In the genomic region with DNA sequence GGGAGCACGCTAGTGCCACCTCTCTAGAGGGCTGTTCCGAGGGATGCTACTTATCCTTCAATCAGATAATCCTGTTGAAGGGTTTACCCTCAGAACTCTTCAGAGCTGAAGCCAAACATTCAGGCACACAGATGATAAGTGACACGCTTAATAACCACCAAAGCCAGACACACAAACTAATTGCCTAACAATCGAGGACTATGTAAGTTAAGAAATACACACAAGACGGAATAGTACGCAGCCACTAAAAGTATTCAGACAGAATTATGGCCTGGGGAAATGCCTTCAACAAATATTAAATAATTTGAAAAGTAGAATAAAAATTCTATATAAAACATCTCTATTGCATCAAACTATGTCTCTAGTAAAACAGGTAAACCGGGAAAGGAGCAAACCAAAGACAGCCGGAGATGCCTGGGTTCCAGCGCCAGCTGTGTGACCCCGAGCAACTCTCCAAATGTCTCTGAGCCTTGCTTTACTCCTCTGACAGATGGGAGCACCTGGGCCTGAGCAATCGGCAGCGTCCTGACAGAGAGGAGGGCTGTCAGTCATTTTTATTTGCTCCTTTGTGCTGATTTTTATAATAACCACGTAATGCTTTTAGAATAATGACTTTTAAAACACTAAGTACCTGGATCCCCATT, we compare ENCODE assay signal across 1 cellular context.
TF ChIP-seq lines count a peak whose summit lies in the region.

No MANE protein-coding gene starts in this region.

TF ChIP-seq in GM12878, 131 proteins besides CTCF, POLR2A, EP300 and RAD21 (continued from another document):
- TF ChIP-seq, protein P1, sequence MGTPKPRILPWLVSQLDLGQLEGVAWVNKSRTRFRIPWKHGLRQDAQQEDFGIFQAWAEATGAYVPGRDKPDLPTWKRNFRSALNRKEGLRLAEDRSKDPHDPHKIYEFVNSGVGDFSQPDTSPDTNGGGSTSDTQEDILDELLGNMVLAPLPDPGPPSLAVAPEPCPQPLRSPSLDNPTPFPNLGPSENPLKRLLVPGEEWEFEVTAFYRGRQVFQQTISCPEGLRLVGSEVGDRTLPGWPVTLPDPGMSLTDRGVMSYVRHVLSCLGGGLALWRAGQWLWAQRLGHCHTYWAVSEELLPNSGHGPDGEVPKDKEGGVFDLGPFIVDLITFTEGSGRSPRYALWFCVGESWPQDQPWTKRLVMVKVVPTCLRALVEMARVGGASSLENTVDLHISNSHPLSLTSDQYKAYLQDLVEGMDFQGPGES (IDR thresholded peaks at IDR 0.05), result no peak
- TF ChIP-seq HCFC1 (IDR thresholded peaks at IDR 0.05; ENCODE audit: low read length) (no peak), MEF2B (IDR thresholded peaks at IDR 0.05; ENCODE audit: partially characterized antibody, poor library complexity, severe bottlenecking) (no peak)
